ENCODE assay signal across 8 cellular contexts in the genomic region with DNA sequence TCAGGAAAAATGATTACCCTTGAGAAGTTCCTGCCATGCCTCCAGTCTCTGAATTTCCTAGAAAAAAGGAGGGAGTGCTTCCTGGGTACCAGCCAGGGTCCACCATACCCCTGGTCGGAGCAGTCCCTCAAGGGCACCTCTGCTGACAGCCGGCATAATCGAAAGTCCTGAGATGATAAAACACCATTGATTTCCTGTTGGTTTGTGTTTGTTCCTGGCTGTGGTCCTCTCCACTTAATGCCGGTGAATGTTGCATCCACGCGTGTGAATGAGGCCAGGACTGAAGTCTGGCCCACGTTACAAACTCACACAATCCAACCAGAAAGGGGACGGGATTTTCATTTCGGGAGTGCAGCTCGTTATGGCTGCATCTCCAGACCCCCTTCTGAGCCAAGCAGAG.
"Had no signal": no experiment of that assay in that cellular context is flagged by ENCODE, and none has a peak within 500 bp of the region (broad histone marks: within the 10 kb centered on the region; RNA-seq: fewer than 3 reads in every experiment).

No MANE protein-coding gene starts in this region.

- DNase-seq: H9, HCEC 1CT, IMR-90 had no signal

- H3K27ac Mint-ChIP-seq: GM23338, H9 had no signal

- ATAC-seq: GM23338, K562 had no signal

- H3K4me3 Mint-ChIP-seq: GM23338, H9 had no signal

- FAIRE-seq: H1, H54, HTR-8/SVneo, K562 had no signal

- H3K4me1 Mint-ChIP-seq: GM23338 had no signal

- H3K4me3 ChIP-seq: GM23338, K562 had no signal
